ENCODE assay signal across 9 cellular contexts in genomic region chr1:99527078-99527477, GRCh38.
DNase-seq lines count a peak whose midpoint lies in the region; ATAC-seq and TF ChIP-seq lines count a peak whose summit lies in the region.
"Had no signal": no experiment of that assay in that cellular context is flagged by ENCODE, and none has a peak within 500 bp of the region (broad histone marks: within the 10 kb centered on the region; RNA-seq: fewer than 3 reads in every experiment).

No MANE protein-coding gene starts in this region.

- H3K9me3 ChIP-seq in SK-N-SH = peaks cover 10% of the 10 kb centered on the region; the same call in 1 of the 2 replicates
- H3K9me3 ChIP-seq in subcutaneous abdominal adipose tissue (ENCODE audit: control insufficient read depth in 5 of 5, low read length in 5 of 5) = peaks cover 0 to 2% (median 0%) of the 10 kb centered on the region in 5 donors

- TF ChIP-seq CTCF in SK-N-SH (IDR thresholded peaks at IDR 0.05) (peak; percentile 58), foreskin fibroblast (IDR thresholded peaks at IDR 0.05; ENCODE audit: low read depth, low read length) (peak; percentile 20)

- H3K9ac ChIP-seq in SK-N-SH (no peak overlapping the region), subcutaneous abdominal adipose tissue (ENCODE audit: low read length in 5 of 5) (no peak overlapping the region)

- no peaks in the 10 kb centered on the region for H3F3A ChIP-seq in SK-N-SH (replicated peaks; ENCODE audit: insufficient read depth)

- no peak overlapping the region for H2AFZ ChIP-seq in SK-N-SH (ENCODE audit: low read depth)

- POLR2A ChIA-PET in SK-N-SH (lab: Yijun Ruan, JAX) = no interaction called here

- peak; percentile 31 for DNase-seq in DMS 273 (lab: John Stamatoyannopoulos, UW; ENCODE audit: unreplicated experiment)
- DNase-seq in DMS 273 treated with DMSO at 0.1 percent for 48 hours (lab: John Stamatoyannopoulos, UW) = no peak
- peak; percentile 8 for DNase-seq in SK-N-SH
- DNase-seq in foreskin fibroblast = peak in 1 of 2 donors; percentile 50
- no peak for DNase-seq in NCI-H345 treated with DMSO at 0.1 percent for 48 hours (lab: John Stamatoyannopoulos, UW; ENCODE audit: unreplicated experiment)
- no peak for DNase-seq in T-helper 2 cell
- DNase-seq: NCI-H226 had no signal

- H3K4me3 ChIP-seq in SK-N-SH (ENCODE audit: low read depth in 2 of 2, low read length in 1 of 2) (no peak overlapping the region), foreskin fibroblast (ENCODE audit: low read depth in 1 of 2, low read length in 2 of 2) (no peak overlapping the region), subcutaneous abdominal adipose tissue (ENCODE audit: low read depth in 1 of 5, low read length in 5 of 5) (no peak overlapping the region)

- H3K4me1 ChIP-seq in SK-N-SH (ENCODE audit: control insufficient read depth in 1 of 2, insufficient read depth in 2 of 2, low read depth in 1 of 2, low read length in 1 of 2) (peaks cover 0 to 3% of the 10 kb centered on the region in 2 experiments; a peak in 2 of 4 replicates), subcutaneous abdominal adipose tissue (ENCODE audit: control insufficient read depth in 5 of 5, insufficient read depth in 5 of 5, low read length in 5 of 5) (peaks cover 0 to 23% (median 14%) of the 10 kb centered on the region in 5 donors)

- TF ChIP-seq RAD21 in SK-N-SH (IDR thresholded peaks at IDR 0.05; ENCODE audit: low read length) = peak; percentile 68

- H3K36me3 ChIP-seq in SK-N-SH (replicated peaks in 1 of 2; ENCODE audit: control insufficient read depth in 1 of 2, insufficient read depth in 2 of 2, low read length in 1 of 2) (no peaks in the 10 kb centered on the region), subcutaneous abdominal adipose tissue (ENCODE audit: control insufficient read depth in 5 of 5, insufficient read depth in 5 of 5, low read length in 5 of 5) (no peaks in the 10 kb centered on the region)

- no peak for TF ChIP-seq EP300 in SK-N-SH (IDR thresholded peaks at IDR 0.05; ENCODE audit: borderline replicate concordance in 1 of 2, low read depth in 1 of 2, low read length in 1 of 2)

- CTCF ChIA-PET in SK-N-SH (lab: Yijun Ruan, JAX) = interaction anchor here (0.6 to 3.4 kb wide), 36 partner anchors 9 to 1462 kb away, joined by 3 to 18 read pairs (median 4); no protein-coding TSS in a partner anchor

- H3K79me2 ChIP-seq in SK-N-SH (ENCODE audit: insufficient read depth) = no peaks in the 10 kb centered on the region

- H4K20me1 ChIP-seq in SK-N-SH (ENCODE audit: insufficient read depth) = no peaks in the 10 kb centered on the region

- H3K27me3 ChIP-seq in SK-N-SH (ENCODE audit: insufficient read depth) (no peaks in the 10 kb centered on the region), subcutaneous abdominal adipose tissue (ENCODE audit: control insufficient read depth in 5 of 5, insufficient read depth in 4 of 5, low read length in 5 of 5) (no peaks in the 10 kb centered on the region)

- ATAC-seq in HG02973 (IDR thresholded peaks at IDR 0.05; ENCODE audit: unreplicated experiment) = no peak

- no peaks in the 10 kb centered on the region for H3K9me2 ChIP-seq in SK-N-SH

- 96% methylated on average over 3 of the region's 3 CpGs for WGBS in SK-N-SH (ENCODE audit: low lambda C conversion rate)

- H3K27ac ChIP-seq in SK-N-SH (ENCODE audit: low read depth in 2 of 2, low read length in 1 of 2) (no peak overlapping the region; a peak in 1 of 4 replicates), subcutaneous abdominal adipose tissue (ENCODE audit: low read depth, low read length) (peak overlapping the region; percentile 28)

- H3K4me2 ChIP-seq in SK-N-SH = no peak overlapping the region

TF ChIP-seq in SK-N-SH, 30 proteins besides CTCF, POLR2A, EP300 and RAD21:
- TF ChIP-seq SMC3 (IDR thresholded peaks at IDR 0.05; ENCODE audit: low read depth, low read length) = peak; percentile 4; the same call in 1 of the 2 replicates
- TF ChIP-seq RCOR1 (IDR thresholded peaks at IDR 0.05; ENCODE audit: low read length) = no peak

Comparison
In these comparisons a context has a peak if more than half of its experiments do, and no peak if none do; other contexts are left out.
1. DNase-seq: peak in DMS 273 (single experiment) and SK-N-SH (single experiment); none in DMS 273 treated with DMSO at 0.1 percent for 48 hours (single experiment), NCI-H345 treated with DMSO at 0.1 percent for 48 hours (single experiment) and T-helper 2 cell (0 of 5).